1 cellular context compared by ENCODE assay signal in genomic region chr12:54021432-54022013, GRCh38.
TF ChIP-seq lines count a peak whose summit lies in the region.

No MANE protein-coding gene starts in this region.

TF ChIP-seq in HCT116, 20 proteins besides CTCF, POLR2A, EP300 and RAD21 (continued from another document):
- TF ChIP-seq SIN3A (IDR thresholded peaks at IDR 0.05; ENCODE audit: low read depth) = no peak
- no peak for TF ChIP-seq ELF1 (IDR thresholded peaks at IDR 0.05; ENCODE audit: borderline replicate concordance, low read depth)
- TF ChIP-seq YY1 (IDR thresholded peaks at IDR 0.05; ENCODE audit: extremely low read depth, insufficient replicate concordance, low read depth, low read length) = no peak
- TF ChIP-seq FOSL1 (IDR thresholded peaks at IDR 0.05; ENCODE audit: low read depth) = no peak
- TF ChIP-seq SRF (IDR thresholded peaks at IDR 0.05; ENCODE audit: low read depth) = no peak
- no peak for TF ChIP-seq JUND (IDR thresholded peaks at IDR 0.05)
- no peak for TF ChIP-seq POLR2AphosphoS5 (IDR thresholded peaks at IDR 0.05; ENCODE audit: low read depth, low read length)
- TF ChIP-seq, protein P1, sequence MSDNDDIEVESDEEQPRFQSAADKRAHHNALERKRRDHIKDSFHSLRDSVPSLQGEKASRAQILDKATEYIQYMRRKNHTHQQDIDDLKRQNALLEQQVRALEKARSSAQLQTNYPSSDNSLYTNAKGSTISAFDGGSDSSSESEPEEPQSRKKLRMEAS (IDR thresholded peaks at IDR 0.05) = no peak
- TF ChIP-seq EGR1 (IDR thresholded peaks at IDR 0.05; ENCODE audit: low read depth) = no peak
- TF ChIP-seq, protein P2, sequence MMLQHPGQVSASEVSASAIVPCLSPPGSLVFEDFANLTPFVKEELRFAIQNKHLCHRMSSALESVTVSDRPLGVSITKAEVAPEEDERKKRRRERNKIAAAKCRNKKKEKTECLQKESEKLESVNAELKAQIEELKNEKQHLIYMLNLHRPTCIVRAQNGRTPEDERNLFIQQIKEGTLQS (IDR thresholded peaks at IDR 0.05) = no peak
- TF ChIP-seq, protein P3, sequence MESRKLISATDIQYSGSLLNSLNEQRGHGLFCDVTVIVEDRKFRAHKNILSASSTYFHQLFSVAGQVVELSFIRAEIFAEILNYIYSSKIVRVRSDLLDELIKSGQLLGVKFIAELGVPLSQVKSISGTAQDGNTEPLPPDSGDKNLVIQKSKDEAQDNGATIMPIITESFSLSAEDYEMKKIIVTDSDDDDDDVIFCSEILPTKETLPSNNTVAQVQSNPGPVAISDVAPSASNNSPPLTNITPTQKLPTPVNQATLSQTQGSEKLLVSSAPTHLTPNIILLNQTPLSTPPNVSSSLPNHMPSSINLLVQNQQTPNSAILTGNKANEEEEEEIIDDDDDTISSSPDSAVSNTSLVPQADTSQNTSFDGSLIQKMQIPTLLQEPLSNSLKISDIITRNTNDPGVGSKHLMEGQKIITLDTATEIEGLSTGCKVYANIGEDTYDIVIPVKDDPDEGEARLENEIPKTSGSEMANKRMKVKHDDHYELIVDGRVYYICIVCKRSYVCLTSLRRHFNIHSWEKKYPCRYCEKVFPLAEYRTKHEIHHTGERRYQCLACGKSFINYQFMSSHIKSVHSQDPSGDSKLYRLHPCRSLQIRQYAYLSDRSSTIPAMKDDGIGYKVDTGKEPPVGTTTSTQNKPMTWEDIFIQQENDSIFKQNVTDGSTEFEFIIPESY (IDR thresholded peaks at IDR 0.05; ENCODE audit: extremely low read depth, insufficient replicate concordance, low read length) = no peak
